ENCODE assay signal across 21 cellular contexts in genomic region chr7:70619130-70619529, GRCh38.
DNase-seq lines count a peak whose midpoint lies in the region; ATAC-seq, FAIRE-seq and TF ChIP-seq lines count a peak whose summit lies in the region.
"Had no signal": no experiment of that assay in that cellular context is flagged by ENCODE, and none has a peak within 500 bp of the region (broad histone marks: within the 10 kb centered on the region; RNA-seq: fewer than 3 reads in every experiment).

No MANE protein-coding gene starts in this region.

- POLR2A ChIA-PET in WTC11 (lab: Charles Lee): interaction anchor here (0.7 kb wide), 1 partner anchor 25 kb away, joined by 4 read pairs; no protein-coding TSS in a partner anchor
- POLR2A ChIA-PET in HEK293T (lab: Yijun Ruan, JAX): no interaction called here
- POLR2A ChIA-PET in Caco-2 (lab: Charles Lee): interaction anchor here (0.6 kb wide), 1 partner anchor 103 kb away, joined by 3 read pairs; no protein-coding TSS in a partner anchor

- H3K36me3 ChIP-seq in Caco-2 (ENCODE audit: control insufficient read depth, insufficient read depth, low read length): no peaks in the 10 kb centered on the region
- H3K36me3 ChIP-seq: ovary, SJSA1, upper lobe of right lung had no signal

- H3K27me3 Mint-ChIP-seq in WTC11 (ENCODE audit: low read depth): peaks cover 7% of the 10 kb centered on the region
- peaks cover 53% of the 10 kb centered on the region for H3K27me3 Mint-ChIP-seq in nephron progenitor cell (ENCODE audit: low read depth, poor library complexity)
- H3K27me3 Mint-ChIP-seq in Caco-2 (ENCODE audit: insufficient read depth, unreplicated experiment): no peaks in the 10 kb centered on the region
- H3K27me3 Mint-ChIP-seq: dendritic cell treated with granulocyte-macrophage colony-stimulating factor and Interleukin-4, amounts not matched to agents 40 ng/mL and 50 ng/mL, for 4 days; stimulated activated naive CD8-positive, alpha-beta T cell treated with anti-CD3 and anti-CD28 coated beads, Interleukin-15, amount 100 ng/mL, for 72 hours had no signal

- no peak overlapping the region for H3K27ac Mint-ChIP-seq in WTC11
- H3K27ac Mint-ChIP-seq in nephron progenitor cell: no peak overlapping the region
- H3K27ac Mint-ChIP-seq in Caco-2 (ENCODE audit: unreplicated experiment): no peak overlapping the region
- H3K27ac Mint-ChIP-seq: activated T-helper 2 cell treated with anti-CD3 and anti-CD28 coated beads, Interferon-gamma antibody, Interleukin-2, Interleukin-4, amounts not matched to agents 10 μg/mL and 5 μg/mL and 100 μg/mL, durations not matched to agents 14 hours and 24 hours and 36 hours; dendritic cell treated with granulocyte-macrophage colony-stimulating factor and Interleukin-4, amounts not matched to agents 40 ng/mL and 50 ng/mL, for 4 days had no signal

- DNase-seq in COR-L47 (lab: John Stamatoyannopoulos, UW) (peak; percentile 73), NCI-H146 (lab: John Stamatoyannopoulos, UW) (peak; percentile 90), WTC11 (ENCODE audit: low spot score) (peak; percentile 14), nephron progenitor cell (no peak), HEK293T (ENCODE audit: extremely low spot score) (no peak), Caco-2 (no peak), GM19239 (ENCODE audit: insufficient read length, low spot score) (no peak)
- DNase-seq: activated CD4-positive, alpha-beta T cell treated with anti-CD3 and anti-CD28 coated beads for 1 hour; erythroblast; Kasumi-1; NCI-H524 treated with DMSO at 0.1 percent for 48 hours; OCI-M1; ovary; stimulated activated CD4-positive, alpha-beta T cell treated with anti-CD3 and anti-CD28 coated beads, Interleukin-2, amount 100 ng/mL, for 24 hours; stimulated activated naive CD8-positive, alpha-beta T cell treated with anti-CD3 and anti-CD28 coated beads, Interleukin-15, amount 100 ng/mL, for 72 hours; upper lobe of right lung had no signal

- intact Hi-C loops in Caco-2 (cut with micrococcal nuclease; ENCODE audit: unreplicated experiment): no loop called here

- H3K4me1 Mint-ChIP-seq in WTC11 (peaks cover 41% of the 10 kb centered on the region), nephron progenitor cell (peaks cover 71% of the 10 kb centered on the region), Caco-2 (ENCODE audit: low read depth, unreplicated experiment) (peaks cover 4% of the 10 kb centered on the region)
- H3K4me1 Mint-ChIP-seq: stimulated activated naive CD8-positive, alpha-beta T cell treated with anti-CD3 and anti-CD28 coated beads, Interleukin-15, amount 100 ng/mL, for 72 hours had no signal

- H3K4me3 Mint-ChIP-seq in WTC11 (peak overlapping the region; percentile 12; the same call in 1 of the 2 replicates), nephron progenitor cell (peak overlapping the region; percentile 49), Caco-2 (ENCODE audit: unreplicated experiment) (no peak overlapping the region)
- H3K4me3 Mint-ChIP-seq: dendritic cell treated with granulocyte-macrophage colony-stimulating factor and Interleukin-4, amounts not matched to agents 40 ng/mL and 50 ng/mL, for 4 days; stimulated activated naive CD8-positive, alpha-beta T cell treated with anti-CD3 and anti-CD28 coated beads, Interleukin-15, amount 100 ng/mL, for 72 hours had no signal

- FAIRE-seq in GM19239 (lab: Jason Lieb, UNC): no peak
- FAIRE-seq: bronchial epithelial cell had no signal

- H3K36me3 Mint-ChIP-seq in WTC11 (no peaks in the 10 kb centered on the region), nephron progenitor cell (ENCODE audit: low read depth) (peaks cover 13% of the 10 kb centered on the region), Caco-2 (ENCODE audit: insufficient read depth, unreplicated experiment) (no peaks in the 10 kb centered on the region)

- no peak overlapping the region for H3K4me3 ChIP-seq in Caco-2 (ENCODE audit: low read depth, low read length)
- H3K4me3 ChIP-seq: ovary, SJSA1, upper lobe of right lung had no signal

- CTCF ChIA-PET in WTC11 (lab: Charles Lee) (interaction anchor here (0.7 to 2.2 kb wide), 4 partner anchors 24 to 1118 kb away, joined by 3 to 5 read pairs (median 3); no protein-coding TSS in a partner anchor), HEK293T (lab: Yijun Ruan, JAX) (interaction anchor here (1.3 kb wide), 1 partner anchor 22 kb away, joined by 3 read pairs; no protein-coding TSS in a partner anchor), Caco-2 (lab: Charles Lee) (interaction anchor here (0.7 kb wide), 1 partner anchor 55 kb away, joined by 3 read pairs; no protein-coding TSS in a partner anchor)

- H3K9me3 Mint-ChIP-seq in WTC11 (0 out of 2 replicates have a peak, but pooled peaks cover 3% of the 10 kb centered on the region), nephron progenitor cell (peaks cover 9% of the 10 kb centered on the region), Caco-2 (ENCODE audit: unreplicated experiment) (no peaks in the 10 kb centered on the region)
- H3K9me3 Mint-ChIP-seq: activated T-helper 2 cell treated with anti-CD3 and anti-CD28 coated beads, Interferon-gamma antibody, Interleukin-2, Interleukin-4, amounts not matched to agents 10 μg/mL and 5 μg/mL and 100 μg/mL, durations not matched to agents 14 hours and 24 hours and 36 hours; dendritic cell treated with granulocyte-macrophage colony-stimulating factor and Interleukin-4, amounts not matched to agents 40 ng/mL and 50 ng/mL, for 4 days; stimulated activated naive CD8-positive, alpha-beta T cell treated with anti-CD3 and anti-CD28 coated beads, Interleukin-15, amount 100 ng/mL, for 72 hours had no signal

- TF ChIP-seq CTCF in WTC11 (IDR thresholded peaks at IDR 0.05): no peak
- TF ChIP-seq CTCF in nephron progenitor cell (IDR thresholded peaks at IDR 0.05): no peak
- TF ChIP-seq CTCF in Caco-2 (IDR thresholded peaks at IDR 0.05; ENCODE audit: insufficient read depth in 1 of 2, low read depth in 1 of 2, low read length in 1 of 2, severe bottlenecking in 1 of 2, unreplicated experiment in 1 of 2): no peak

- H3K4me1 ChIP-seq in Caco-2: no peaks in the 10 kb centered on the region
- H3K4me1 ChIP-seq: SJSA1, upper lobe of right lung had no signal

- H3K9me3 ChIP-seq in Caco-2: no peaks in the 10 kb centered on the region
- H3K9me3 ChIP-seq: ovary, upper lobe of right lung had no signal

- no TSS peak for BruUV-seq in Caco-2 (replicated peaks; lab: Mats Ljungman, UMichigan)

- H3K27me3 ChIP-seq in Caco-2 (replicated peaks; ENCODE audit: control insufficient read depth, insufficient read depth, low read length): no peaks in the 10 kb centered on the region
- H3K27me3 ChIP-seq: ovary, SJSA1, upper lobe of right lung had no signal

- ATAC-seq in WTC11: peak; percentile 57
- no peak for ATAC-seq in GM21381 (IDR thresholded peaks at IDR 0.05; ENCODE audit: unreplicated experiment)
- ATAC-seq: stimulated activated naive CD8-positive, alpha-beta T cell treated with anti-CD3 and anti-CD28 coated beads, Interleukin-15, amount 100 ng/mL, for 72 hours; upper lobe of right lung had no signal

TF ChIP-seq in WTC11, 78 proteins besides CTCF, POLR2A, EP300 and RAD21:
- TF ChIP-seq NFE2L1 (CRISPR knock-in tag; IDR thresholded peaks at IDR 0.05): no peak
- TF ChIP-seq ZNF423 (CRISPR knock-in tag; IDR thresholded peaks at IDR 0.05): 0 out of 2 replicates have a peak, but pooled peaks have one; percentile 8

TF ChIP-seq in HEK293T, 16 proteins besides CTCF, POLR2A, EP300 and RAD21:
- TF ChIP-seq ARNT (IDR thresholded peaks at IDR 0.05) (no peak), FOXK2 (IDR thresholded peaks at IDR 0.05) (no peak), NFRKB (IDR thresholded peaks at IDR 0.05) (no peak), HDGF (IDR thresholded peaks at IDR 0.05; ENCODE audit: borderline replicate concordance) (no peak), ELF4 (IDR thresholded peaks at IDR 0.05) (no peak)
- TF ChIP-seq, protein P1, sequence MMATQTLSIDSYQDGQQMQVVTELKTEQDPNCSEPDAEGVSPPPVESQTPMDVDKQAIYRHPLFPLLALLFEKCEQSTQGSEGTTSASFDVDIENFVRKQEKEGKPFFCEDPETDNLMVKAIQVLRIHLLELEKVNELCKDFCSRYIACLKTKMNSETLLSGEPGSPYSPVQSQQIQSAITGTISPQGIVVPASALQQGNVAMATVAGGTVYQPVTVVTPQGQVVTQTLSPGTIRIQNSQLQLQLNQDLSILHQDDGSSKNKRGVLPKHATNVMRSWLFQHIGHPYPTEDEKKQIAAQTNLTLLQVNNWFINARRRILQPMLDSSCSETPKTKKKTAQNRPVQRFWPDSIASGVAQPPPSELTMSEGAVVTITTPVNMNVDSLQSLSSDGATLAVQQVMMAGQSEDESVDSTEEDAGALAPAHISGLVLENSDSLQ (IDR thresholded peaks at IDR 0.05): no peak

Comparison
In these comparisons a context has a peak if more than half of its experiments do, and no peak if none do; other contexts are left out.
1. DNase-seq: peak in COR-L47 (single experiment), NCI-H146 (single experiment) and WTC11 (single experiment); none in nephron progenitor cell (single experiment), HEK293T (single experiment), Caco-2 (0 of 2) and GM19239 (single experiment).